In genomic region chr10:87660484-87661133, GRCh38 we compare ENCODE assay signal across 8 cellular contexts. TPM values are rescaled to one million over a fixed set of nuclear protein-coding genes. Genes with fewer than 3 reads are reported as not detected.
A peak's percentile ranks its signal among the peaks of the same experiment; 100 is the strongest.
DNase-seq lines count a peak whose midpoint lies in the region; ATAC-seq, FAIRE-seq and TF ChIP-seq lines count a peak whose summit lies in the region.

No MANE protein-coding gene starts in this region.

- peak; percentile 43 for FAIRE-seq in GM12891 (lab: Jason Lieb, UNC)
- no peak for FAIRE-seq in GM12892 (lab: Jason Lieb, UNC)

- TF ChIP-seq POLR2A in GM12891 (IDR thresholded peaks at IDR 0.05; ENCODE audit: low read depth, low read length) (no peak), GM12892 (IDR thresholded peaks at IDR 0.05; ENCODE audit: low read depth, low read length) (no peak)

- ATAC-seq in SK-N-SH treated with all-trans-retinoic acid at 6 μM for 48 hours (peak; percentile 73), omental fat pad (ENCODE audit: low FRiP score) (peak; percentile 54), GM21423 (IDR thresholded peaks at IDR 0.05; ENCODE audit: unreplicated experiment) (no peak), HG03571 (IDR thresholded peaks at IDR 0.05; ENCODE audit: unreplicated experiment) (no peak)

- TF ChIP-seq CTCF in fibroblast of mammary gland (conservative IDR thresholded peaks at IDR 0.05; ENCODE audit: control insufficient read depth, insufficient read depth, low read depth, low read length) (no peak), omental fat pad (IDR thresholded peaks at IDR 0.05) (no peak)

- DNase-seq in GM12891 (ENCODE audit: insufficient read length, low spot score): no peak
- DNase-seq in fibroblast of mammary gland (ENCODE audit: low read depth): peak; percentile 81
- DNase-seq in omental fat pad (ENCODE audit: low spot score): no peak
- DNase-seq in GM12892 (ENCODE audit: insufficient read length): no peak
- no peak for DNase-seq in DMS79 treated with DMSO at 0.1 percent for 48 hours (lab: John Stamatoyannopoulos, UW)

- peak overlapping the region; percentile 84 for H3K4me3 ChIP-seq in fibroblast of mammary gland (ENCODE audit: control insufficient read depth, low read depth, low read length)

TF ChIP-seq in GM12891, 5 proteins besides CTCF, POLR2A, EP300 and RAD21:
- TF ChIP-seq POLR2AphosphoS5 (IDR thresholded peaks at IDR 0.05; ENCODE audit: low read depth, low read length) (no peak), PAX5 (IDR thresholded peaks at IDR 0.05; ENCODE audit: insufficient read depth, low read length, severe bottlenecking) (no peak), SPI1 (IDR thresholded peaks at IDR 0.05; ENCODE audit: low read depth, low read length) (no peak), TAF1 (IDR thresholded peaks at IDR 0.05; ENCODE audit: low read depth, low read length) (no peak), POU2F2 (IDR thresholded peaks at IDR 0.05; ENCODE audit: low read depth, low read length) (no peak)

TF ChIP-seq in SK-N-SH treated with all-trans-retinoic acid at 6 μM for 48 hours, 23 proteins besides CTCF, POLR2A, EP300 and RAD21:
- no peak for TF ChIP-seq ZFP30 (CRISPR knock-in tag; IDR thresholded peaks at IDR 0.05)
- TF ChIP-seq CSRNP3 (CRISPR knock-in tag; IDR thresholded peaks at IDR 0.05): no peak
- no peak for TF ChIP-seq POU6F1 (CRISPR knock-in tag; IDR thresholded peaks at IDR 0.05; ENCODE audit: borderline replicate concordance, low read depth)
- TF ChIP-seq ISL1 (CRISPR knock-in tag; IDR thresholded peaks at IDR 0.05): no peak
- TF ChIP-seq BACH2 (CRISPR knock-in tag; IDR thresholded peaks at IDR 0.05; ENCODE audit: borderline replicate concordance): no peak
- TF ChIP-seq ESRRG (CRISPR knock-in tag; IDR thresholded peaks at IDR 0.05): no peak
- no peak for TF ChIP-seq ARNTL (CRISPR knock-in tag; IDR thresholded peaks at IDR 0.05; ENCODE audit: borderline replicate concordance, low read depth)
- no peak for TF ChIP-seq RARB (CRISPR knock-in tag; IDR thresholded peaks at IDR 0.05)
- no peak for TF ChIP-seq GLIS3 (CRISPR knock-in tag; IDR thresholded peaks at IDR 0.05)
- TF ChIP-seq TSHZ2 (CRISPR knock-in tag; IDR thresholded peaks at IDR 0.05): no peak
- TF ChIP-seq OSR1 (CRISPR knock-in tag; IDR thresholded peaks at IDR 0.05): no peak
- no peak for TF ChIP-seq ZC3H10 (CRISPR knock-in tag; IDR thresholded peaks at IDR 0.05)
- TF ChIP-seq CREB5 (CRISPR knock-in tag; IDR thresholded peaks at IDR 0.05; ENCODE audit: low read depth): no peak
- TF ChIP-seq ZNF8 (CRISPR knock-in tag; IDR thresholded peaks at IDR 0.05): no peak
- TF ChIP-seq ZNF565 (CRISPR knock-in tag; conservative IDR thresholded peaks at IDR 0.05; ENCODE audit: low read depth): no peak
- no peak for TF ChIP-seq ZNF70 (CRISPR knock-in tag; IDR thresholded peaks at IDR 0.05)
- TF ChIP-seq TOX (CRISPR knock-in tag; IDR thresholded peaks at IDR 0.05; ENCODE audit: borderline replicate concordance): no peak
- no peak for TF ChIP-seq PATZ1 (CRISPR knock-in tag; IDR thresholded peaks at IDR 0.05; ENCODE audit: borderline replicate concordance)

RNA-seq across cellular contexts. Expression of gene PAPSS2, which starts 0.9 kb away (rescaled TPM):
- polyA plus RNA-seq in GM12891 (2012; ENCODE audit: low read depth, missing spikeins): 2.6 TPM
- 100 to 1,000 TPM in 1 of 4 donors, 10 to 100 TPM in 3; 57.1 to 101 (median 67.0) TPM for total RNA-seq in omental fat pad
- polyA plus RNA-seq in GM12892 (2012; ENCODE audit: missing spikeins): 0.81 TPM

Comparison
In these comparisons a context has a peak if more than half of its experiments do, and no peak if none do; other contexts are left out.
1. ATAC-seq: peak in SK-N-SH treated with all-trans-retinoic acid at 6 μM for 48 hours (single experiment) and omental fat pad (single experiment); none in GM21423 (single experiment) and HG03571 (single experiment).